In genomic region chr11:112225753-112226061, GRCh38 we compare ENCODE assay signal across 1 cellular context.
A peak's percentile ranks its signal among the peaks of the same experiment; 100 is the strongest.
TF ChIP-seq lines count a peak whose summit lies in the region.

No MANE protein-coding gene starts in this region.

TF ChIP-seq in K562, 482 proteins besides CTCF, POLR2A, EP300 and RAD21:
- TF ChIP-seq POLR3G (IDR thresholded peaks at IDR 0.05; ENCODE audit: extremely low read depth, insufficient read length, insufficient replicate concordance) (no peak), OTX1 (CRISPR knock-in tag; IDR thresholded peaks at IDR 0.05) (0 out of 2 replicates have a peak, but pooled peaks have one; percentile 40), NR4A1 (CRISPR knock-in tag; IDR thresholded peaks at IDR 0.05) (0 out of 2 replicates have a peak, but pooled peaks have one; percentile 34), NR4A1 (tag; IDR thresholded peaks at IDR 0.05) (no peak), MIER1 (IDR thresholded peaks at IDR 0.05; ENCODE audit: low read depth) (no peak), ZNF76 (CRISPR knock-in tag; IDR thresholded peaks at IDR 0.05; ENCODE audit: borderline replicate concordance) (0 out of 2 replicates have a peak, but pooled peaks have one; percentile 39), DPF2 (IDR thresholded peaks at IDR 0.05) (0 out of 2 replicates have a peak, but pooled peaks have one; percentile 61), ZNF121 (CRISPR knock-in tag; conservative IDR thresholded peaks at IDR 0.05) (peak; percentile 91), C11orf30 (IDR thresholded peaks at IDR 0.05; ENCODE audit: low read depth) (no peak), FOXA3 (CRISPR knock-in tag; conservative IDR thresholded peaks at IDR 0.05 in 1 of 2, IDR thresholded peaks at IDR 0.05 in 1 of 2) (no peak), RBM34 (IDR thresholded peaks at IDR 0.05; ENCODE audit: borderline replicate concordance, insufficient read depth, low read length) (no peak), ZSCAN32 (CRISPR knock-in tag; IDR thresholded peaks at IDR 0.05) (0 out of 2 replicates have a peak, but pooled peaks have one; percentile 35)
